ENCODE assay signal across 8 cellular contexts in genomic region chrX:153974003-153974725, GRCh38. TPM values are rescaled to one million over a fixed set of nuclear protein-coding genes. Genes with fewer than 3 reads are reported as not detected.
DNase-seq lines count a peak whose midpoint lies in the region; ATAC-seq and TF ChIP-seq lines count a peak whose summit lies in the region.

No MANE protein-coding gene starts in this region.

- peak; percentile 48 for DNase-seq in CD1c-positive myeloid dendritic cell (ENCODE audit: extremely low spot score)
- no peak for DNase-seq in coronary artery (ENCODE audit: low spot score)

- no peak for TF ChIP-seq CTCF in Loucy (conservative IDR thresholded peaks at IDR 0.05; ENCODE audit: low read length)
- TF ChIP-seq CTCF in coronary artery (IDR thresholded peaks at IDR 0.05): no peak
- no peak for TF ChIP-seq CTCF in neural cell (IDR thresholded peaks at IDR 0.05; ENCODE audit: poor library complexity, severe bottlenecking)

- H3K36me3 ChIP-seq in Loucy (ENCODE audit: insufficient read depth, low read length): no peaks in the 10 kb centered on the region
- H3K36me3 ChIP-seq in neural cell (ENCODE audit: insufficient read depth, low read length): no peaks in the 10 kb centered on the region

- H3K9ac ChIP-seq in Loucy (ENCODE audit: low read depth, low read length, poor library complexity, severe bottlenecking) (peak overlapping the region; percentile 100), neural cell (ENCODE audit: low read length) (peak overlapping the region; percentile 98)

- H3K9me2 ChIP-seq in Loucy (replicated peaks; ENCODE audit: low read depth, low read length) (no peaks in the 10 kb centered on the region), neural cell (ENCODE audit: insufficient read depth, low read length) (no peaks in the 10 kb centered on the region)

- no peak for ATAC-seq in HG02870 (IDR thresholded peaks at IDR 0.05; ENCODE audit: unreplicated experiment)
- ATAC-seq in GM18867 (IDR thresholded peaks at IDR 0.05; ENCODE audit: unreplicated experiment): no peak
- ATAC-seq in GM18502 (IDR thresholded peaks at IDR 0.05; ENCODE audit: poor library complexity, unreplicated experiment): no peak
- ATAC-seq in HG02623 (IDR thresholded peaks at IDR 0.05; ENCODE audit: unreplicated experiment): no peak

- H3K27ac ChIP-seq in coronary artery (peak overlapping the region; percentile 99), neural cell (ENCODE audit: low read length) (peak overlapping the region; percentile 84)

- H3K4me3 ChIP-seq in Loucy (ENCODE audit: low read length, poor library complexity, severe bottlenecking) (peak overlapping the region; percentile 97), coronary artery (peak overlapping the region; percentile 87), neural cell (ENCODE audit: low read length) (peak overlapping the region; percentile 66)

- H3K79me2 ChIP-seq in Loucy (ENCODE audit: insufficient read depth, low read length) (peaks cover 46% of the 10 kb centered on the region), neural cell (replicated peaks; ENCODE audit: insufficient read depth, low read length) (no peaks in the 10 kb centered on the region)

- H3K9me3 ChIP-seq in Loucy (ENCODE audit: insufficient read depth, low read depth, low read length) (no peaks in the 10 kb centered on the region), neural cell (ENCODE audit: low read length) (no peaks in the 10 kb centered on the region)

- H3F3A ChIP-seq in Loucy (ENCODE audit: low read depth): peaks cover 10% of the 10 kb centered on the region; the same call in 1 of the 2 replicates
- no peaks in the 10 kb centered on the region for H3F3A ChIP-seq in neural cell (ENCODE audit: insufficient read depth, low read length, poor library complexity, severe bottlenecking)

- no peak for TF ChIP-seq EP300 in neural cell (conservative IDR thresholded peaks at IDR 0.05; ENCODE audit: poor library complexity, severe bottlenecking)

- peaks cover 12% of the 10 kb centered on the region for H4K20me1 ChIP-seq in Loucy (ENCODE audit: insufficient read depth, low read length, poor library complexity, severe bottlenecking)
- H4K20me1 ChIP-seq in neural cell (ENCODE audit: insufficient read depth): no peaks in the 10 kb centered on the region

- H3K27me3 ChIP-seq in Loucy (ENCODE audit: insufficient read depth, low read length, poor library complexity, severe bottlenecking) (peaks cover 6% of the 10 kb centered on the region), neural cell (ENCODE audit: insufficient read depth, low read depth, low read length) (no peaks in the 10 kb centered on the region)

- H3K4me1 ChIP-seq in Loucy (ENCODE audit: insufficient read depth, low read length, poor library complexity, severe bottlenecking): peaks cover 18% of the 10 kb centered on the region

- H3K4me2 ChIP-seq in Loucy (ENCODE audit: low read depth, low read length, poor library complexity, severe bottlenecking) (peak overlapping the region; percentile 98), neural cell (ENCODE audit: low read length) (no peak overlapping the region)

- H2AFZ ChIP-seq in Loucy (ENCODE audit: low read length) (no peak overlapping the region), neural cell (ENCODE audit: low read depth, low read length) (no peak overlapping the region)

- no peak for TF ChIP-seq RAD21 in neural cell (conservative IDR thresholded peaks at IDR 0.05)

TF ChIP-seq in neural cell, 6 proteins besides CTCF, POLR2A, EP300 and RAD21:
- TF ChIP-seq MXI1 (conservative IDR thresholded peaks at IDR 0.05; ENCODE audit: poor library complexity, severe bottlenecking) (no peak), POLR2AphosphoS5 (IDR thresholded peaks at IDR 0.05) (no peak), EZH2 (IDR thresholded peaks at IDR 0.05; ENCODE audit: borderline replicate concordance, insufficient read depth, low read length, poor library complexity, severe bottlenecking) (no peak), TAF1 (IDR thresholded peaks at IDR 0.05; ENCODE audit: low read depth) (no peak), SMC3 (conservative IDR thresholded peaks at IDR 0.05; ENCODE audit: poor library complexity) (no peak)
- TF ChIP-seq, protein P1, sequence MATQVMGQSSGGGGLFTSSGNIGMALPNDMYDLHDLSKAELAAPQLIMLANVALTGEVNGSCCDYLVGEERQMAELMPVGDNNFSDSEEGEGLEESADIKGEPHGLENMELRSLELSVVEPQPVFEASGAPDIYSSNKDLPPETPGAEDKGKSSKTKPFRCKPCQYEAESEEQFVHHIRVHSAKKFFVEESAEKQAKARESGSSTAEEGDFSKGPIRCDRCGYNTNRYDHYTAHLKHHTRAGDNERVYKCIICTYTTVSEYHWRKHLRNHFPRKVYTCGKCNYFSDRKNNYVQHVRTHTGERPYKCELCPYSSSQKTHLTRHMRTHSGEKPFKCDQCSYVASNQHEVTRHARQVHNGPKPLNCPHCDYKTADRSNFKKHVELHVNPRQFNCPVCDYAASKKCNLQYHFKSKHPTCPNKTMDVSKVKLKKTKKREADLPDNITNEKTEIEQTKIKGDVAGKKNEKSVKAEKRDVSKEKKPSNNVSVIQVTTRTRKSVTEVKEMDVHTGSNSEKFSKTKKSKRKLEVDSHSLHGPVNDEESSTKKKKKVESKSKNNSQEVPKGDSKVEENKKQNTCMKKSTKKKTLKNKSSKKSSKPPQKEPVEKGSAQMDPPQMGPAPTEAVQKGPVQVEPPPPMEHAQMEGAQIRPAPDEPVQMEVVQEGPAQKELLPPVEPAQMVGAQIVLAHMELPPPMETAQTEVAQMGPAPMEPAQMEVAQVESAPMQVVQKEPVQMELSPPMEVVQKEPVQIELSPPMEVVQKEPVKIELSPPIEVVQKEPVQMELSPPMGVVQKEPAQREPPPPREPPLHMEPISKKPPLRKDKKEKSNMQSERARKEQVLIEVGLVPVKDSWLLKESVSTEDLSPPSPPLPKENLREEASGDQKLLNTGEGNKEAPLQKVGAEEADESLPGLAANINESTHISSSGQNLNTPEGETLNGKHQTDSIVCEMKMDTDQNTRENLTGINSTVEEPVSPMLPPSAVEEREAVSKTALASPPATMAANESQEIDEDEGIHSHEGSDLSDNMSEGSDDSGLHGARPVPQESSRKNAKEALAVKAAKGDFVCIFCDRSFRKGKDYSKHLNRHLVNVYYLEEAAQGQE (IDR thresholded peaks at IDR 0.05; ENCODE audit: borderline replicate concordance): no peak

RNA-seq across cellular contexts. Expression of gene TMEM187, which starts 1.6 kb away (rescaled TPM):
- 5.2 and 6.3 TPM in 2 replicates for polyA plus RNA-seq in neural cell
- polyA minus RNA-seq in neural cell: 3.0 and 5.4 TPM in 2 replicates

RNA-seq across cellular contexts. Expression of gene HCFC1, which starts 2.5 kb away (rescaled TPM):
- polyA plus RNA-seq in neural cell: 7.3 and 10.3 TPM in 2 replicates
- polyA minus RNA-seq in neural cell: 25.5 and 29.9 TPM in 2 replicates

RNA-seq across cellular contexts. Expression of gene RENBP, which starts 29.7 kb away (rescaled TPM):
- 0.89 and 2.5 TPM in 2 replicates for polyA plus RNA-seq in neural cell
- 1.2 and 2.4 TPM in 2 replicates for polyA minus RNA-seq in neural cell

RNA-seq across cellular contexts. Expression of gene NAA10, which starts 39.3 kb away (rescaled TPM):
- 117 and 159 TPM in 2 replicates for polyA plus RNA-seq in neural cell
- polyA minus RNA-seq in neural cell: 35.5 and 40.4 TPM in 2 replicates

RNA-seq across cellular contexts. Expression of gene IRAK1, which starts 45.5 kb away (rescaled TPM):
- polyA plus RNA-seq in neural cell: 1.4 and 6.8 TPM in 2 replicates
- 1.9 and 2.8 TPM in 2 replicates for polyA minus RNA-seq in neural cell
